15 cellular contexts compared by ENCODE assay signal in the genomic region with DNA sequence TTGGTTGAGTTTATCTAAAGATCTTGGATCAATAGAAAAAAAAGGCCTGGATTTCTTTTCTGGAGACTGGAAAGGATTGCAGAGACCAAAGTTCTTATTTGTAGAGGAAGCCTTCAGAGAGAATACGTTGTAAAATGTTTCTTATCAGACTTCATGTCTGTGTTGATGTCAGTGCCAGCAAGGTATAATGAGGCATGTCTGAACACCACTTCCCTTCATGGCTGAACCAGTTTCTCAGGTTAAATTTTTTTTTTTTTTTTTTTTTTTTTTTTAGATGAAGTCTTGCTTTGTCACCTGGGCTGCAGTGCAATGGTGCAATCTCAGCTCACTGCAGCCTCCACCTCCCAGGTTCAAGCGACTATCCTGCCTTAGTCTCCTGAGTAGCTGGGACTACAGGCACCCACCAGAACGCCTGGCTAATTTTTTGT.
"Had no signal": no experiment of that assay in that cellular context is flagged by ENCODE, and none has a peak within 500 bp of the region (broad histone marks: within the 10 kb centered on the region; RNA-seq: fewer than 3 reads in every experiment).

No MANE protein-coding gene starts in this region.

- H3K4me3 ChIP-seq: cardiac muscle cell had no signal

- FAIRE-seq: colon had no signal

- H3K27ac ChIP-seq: cardiac muscle cell had no signal

- ATAC-seq: activated T-cell treated with anti-CD3 and anti-CD28 coated beads, Interleukin-2, amount 50 U/mL, for 72 hours; left cardiac atrium; stimulated activated naive CD8-positive, alpha-beta T cell treated with anti-CD3 and anti-CD28 coated beads, Interleukin-15, amount 100 ng/mL, for 72 hours had no signal

- H3K36me3 ChIP-seq: cardiac muscle cell had no signal

- DNase-seq: activated CD4-positive, alpha-beta memory T cell treated with anti-CD3 and anti-CD28 coated beads for 36 hours; activated CD4-positive, alpha-beta T cell treated with anti-CD3 and anti-CD28 coated beads for 1 hour; activated gamma-delta T cell treated with Interleukin-2 at 50 U/mL for 16 hours; activated T-cell treated with anti-CD3 and anti-CD28 coated beads, Interleukin-2, amount 50 U/mL, for 72 hours; aorta; effector CD4-positive, alpha-beta T cell; immature natural killer cell; left cardiac atrium; nephron progenitor cell; stimulated activated CD4-positive, alpha-beta T cell treated with anti-CD3 and anti-CD28 coated beads, Interleukin-15, amount 100 ng/mL, for 24 hours; stimulated activated CD4-positive, alpha-beta T cell treated with anti-CD3 and anti-CD28 coated beads, Interleukin-4, amount 100 ng/mL, for 4 hours; stimulated activated naive CD8-positive, alpha-beta T cell treated with anti-CD3 and anti-CD28 coated beads, Interleukin-15, amount 100 ng/mL, for 72 hours; T-helper 9 cell had no signal
